Comparison of ENCODE assay signal across 21 cellular contexts in the genomic region with DNA sequence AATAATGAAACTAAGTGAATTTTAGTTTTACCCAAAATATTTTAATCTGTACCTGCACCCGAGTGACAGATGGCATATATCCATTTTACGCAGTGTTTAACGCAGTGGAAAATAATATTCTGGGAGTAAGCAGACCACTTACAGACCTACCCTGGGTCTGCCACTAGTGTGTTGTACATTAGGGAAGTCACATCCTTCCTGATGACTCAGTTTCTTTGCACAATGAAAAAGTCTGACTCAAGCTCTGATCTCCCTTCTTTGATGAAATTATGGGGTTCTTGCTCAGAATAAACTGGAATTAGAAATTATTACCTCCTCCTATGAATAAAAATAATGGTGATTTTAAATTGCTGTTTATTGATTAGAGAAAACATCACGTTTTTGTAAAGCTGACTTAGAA.
A peak's percentile ranks its signal among the peaks of the same experiment; 100 is the strongest.
DNase-seq lines count a peak whose midpoint lies in the region; ATAC-seq and TF ChIP-seq lines count a peak whose summit lies in the region.
"Had no signal": no experiment of that assay in that cellular context is flagged by ENCODE, and none has a peak within 500 bp of the region (broad histone marks: within the 10 kb centered on the region; RNA-seq: fewer than 3 reads in every experiment).

No MANE protein-coding gene starts in this region.

- H3K27ac Mint-ChIP-seq in MCF 10A (ENCODE audit: low read depth, unreplicated experiment) = no peak overlapping the region
- H3K27ac Mint-ChIP-seq: activated CD4-positive, alpha-beta T cell treated with anti-CD3 and anti-CD28 coated beads, Interleukin-2, amount 10 ng/mL, durations not matched to agents 7 days and 5 days; B cell; CD8-positive, alpha-beta memory T cell; neural progenitor cell had no signal

- no TSS peak for BruUV-seq in MCF 10A (replicated peaks; lab: Mats Ljungman, UMichigan)

- no peaks in the 10 kb centered on the region for H3K27me3 Mint-ChIP-seq in MCF 10A (ENCODE audit: insufficient read depth, unreplicated experiment)
- H3K27me3 Mint-ChIP-seq: activated CD4-positive, alpha-beta T cell treated with anti-CD3 and anti-CD28 coated beads, Interleukin-2, amount 10 ng/mL, durations not matched to agents 7 days and 5 days; B cell had no signal

- H3K36me3 Mint-ChIP-seq in MCF 10A (ENCODE audit: insufficient read depth, unreplicated experiment) = no peaks in the 10 kb centered on the region
- H3K36me3 Mint-ChIP-seq: activated naive CD4-positive, alpha-beta T cell treated with anti-CD3 and anti-CD28 coated beads, Interleukin-2, amount 50 U/mL, for 72 hours had no signal

- no peak for TF ChIP-seq CTCF in MCF 10A (IDR thresholded peaks at IDR 0.05; ENCODE audit: unreplicated experiment)
- TF ChIP-seq CTCF in breast epithelium (IDR thresholded peaks at IDR 0.05) = no peak
- TF ChIP-seq CTCF in fibroblast of mammary gland (conservative IDR thresholded peaks at IDR 0.05; ENCODE audit: control insufficient read depth, insufficient read depth, low read depth, low read length) = no peak

- POLR2A ChIA-PET in MCF 10A (lab: Yijun Ruan, JAX) = no interaction called here

- no peaks in the 10 kb centered on the region for H3K36me3 ChIP-seq in breast epithelium
- H3K36me3 ChIP-seq: MG63, neural progenitor cell, transverse colon had no signal

- H3K4me3 ChIP-seq in breast epithelium (no peak overlapping the region), fibroblast of mammary gland (ENCODE audit: control insufficient read depth, low read depth, low read length) (no peak overlapping the region)
- H3K4me3 ChIP-seq: lung, MG63, neural progenitor cell, transverse colon had no signal

- peak; percentile 14 for DNase-seq in MCF 10A (ENCODE audit: unreplicated experiment)
- no peak for DNase-seq in breast epithelium (ENCODE audit: low spot score in 2 of 2)
- peak; percentile 38 for DNase-seq in amniotic epithelial cell (ENCODE audit: low read depth)
- DNase-seq in fibroblast of mammary gland (ENCODE audit: low read depth) = peak; percentile 69
- DNase-seq in left lobe of liver (ENCODE audit: low spot score) = no peak
- no peak for DNase-seq in inferior parietal cortex (ENCODE audit: extremely low spot score)
- no peak for DNase-seq in GOT3 (lab: John Stamatoyannopoulos, UW)
- DNase-seq in activated CD8-positive, alpha-beta memory T cell treated with anti-CD3 and anti-CD28 coated beads for 24 hours = no peak
- DNase-seq: activated CD4-positive, alpha-beta T cell treated with anti-CD3 and anti-CD28 coated beads, Interleukin-2, amount 10 ng/mL, durations not matched to agents 7 days and 5 days; CD8-positive, alpha-beta memory T cell; effector CD4-positive, alpha-beta T cell; erythroblast; MG63; NCI-H1436; NCI-H524 treated with DMSO at 0.1 percent for 48 hours; transverse colon had no signal

- no peak overlapping the region for H3K4me3 Mint-ChIP-seq in MCF 10A (ENCODE audit: unreplicated experiment)
- H3K4me3 Mint-ChIP-seq: activated CD4-positive, alpha-beta T cell treated with anti-CD3 and anti-CD28 coated beads, Interleukin-2, amount 10 ng/mL, durations not matched to agents 7 days and 5 days; B cell; CD8-positive, alpha-beta memory T cell; neural progenitor cell had no signal

- H3K9me3 Mint-ChIP-seq in MCF 10A (ENCODE audit: unreplicated experiment) = no peaks in the 10 kb centered on the region
- H3K9me3 Mint-ChIP-seq: activated CD4-positive, alpha-beta T cell treated with anti-CD3 and anti-CD28 coated beads, Interleukin-2, amount 10 ng/mL, durations not matched to agents 7 days and 5 days; CD8-positive, alpha-beta memory T cell had no signal

- ATAC-seq in left lobe of liver = no peak
- ATAC-seq: activated naive CD4-positive, alpha-beta T cell treated with anti-CD3 and anti-CD28 coated beads, Interleukin-2, amount 50 U/mL, for 72 hours had no signal

- TF ChIP-seq POLR2A in breast epithelium (IDR thresholded peaks at IDR 0.05) = no peak

- CTCF ChIA-PET in MCF 10A (lab: Yijun Ruan, JAX) = no interaction called here

- H3K4me1 Mint-ChIP-seq in MCF 10A (ENCODE audit: insufficient read depth, unreplicated experiment) = peaks cover 5% of the 10 kb centered on the region
- H3K4me1 Mint-ChIP-seq: activated CD4-positive, alpha-beta T cell treated with anti-CD3 and anti-CD28 coated beads, Interleukin-2, amount 10 ng/mL, durations not matched to agents 7 days and 5 days; B cell; CD8-positive, alpha-beta memory T cell had no signal

- intact Hi-C loops in MCF 10A (cut with micrococcal nuclease) = no loop called here
- intact Hi-C loops in breast epithelium (cut with DNase I; ENCODE audit: low total_unique reads) = no loop called here

- H3K27ac ChIP-seq in breast epithelium = no peak overlapping the region
- H3K27ac ChIP-seq: neural progenitor cell, transverse colon, VCaP had no signal

- H3K27me3 ChIP-seq in breast epithelium = no peaks in the 10 kb centered on the region
- H3K27me3 ChIP-seq: MG63, neural progenitor cell, transverse colon had no signal

- no peaks in the 10 kb centered on the region for H3K9me3 ChIP-seq in breast epithelium
- H3K9me3 ChIP-seq: MG63, transverse colon had no signal

- H3K4me1 ChIP-seq in breast epithelium = no peaks in the 10 kb centered on the region
- H3K4me1 ChIP-seq: neural progenitor cell, transverse colon had no signal

Comparison
In these comparisons a context has a peak if more than half of its experiments do, and no peak if none do; other contexts are left out.
1. DNase-seq: peak in MCF 10A (single experiment), amniotic epithelial cell (single experiment) and fibroblast of mammary gland (single experiment); none in breast epithelium (0 of 2), left lobe of liver (single experiment), inferior parietal cortex (single experiment), GOT3 (single experiment) and activated CD8-positive, alpha-beta memory T cell treated with anti-CD3 and anti-CD28 coated beads for 24 hours (single experiment).